Comparison of ENCODE assay signal across 1 cellular context in the genomic region with DNA sequence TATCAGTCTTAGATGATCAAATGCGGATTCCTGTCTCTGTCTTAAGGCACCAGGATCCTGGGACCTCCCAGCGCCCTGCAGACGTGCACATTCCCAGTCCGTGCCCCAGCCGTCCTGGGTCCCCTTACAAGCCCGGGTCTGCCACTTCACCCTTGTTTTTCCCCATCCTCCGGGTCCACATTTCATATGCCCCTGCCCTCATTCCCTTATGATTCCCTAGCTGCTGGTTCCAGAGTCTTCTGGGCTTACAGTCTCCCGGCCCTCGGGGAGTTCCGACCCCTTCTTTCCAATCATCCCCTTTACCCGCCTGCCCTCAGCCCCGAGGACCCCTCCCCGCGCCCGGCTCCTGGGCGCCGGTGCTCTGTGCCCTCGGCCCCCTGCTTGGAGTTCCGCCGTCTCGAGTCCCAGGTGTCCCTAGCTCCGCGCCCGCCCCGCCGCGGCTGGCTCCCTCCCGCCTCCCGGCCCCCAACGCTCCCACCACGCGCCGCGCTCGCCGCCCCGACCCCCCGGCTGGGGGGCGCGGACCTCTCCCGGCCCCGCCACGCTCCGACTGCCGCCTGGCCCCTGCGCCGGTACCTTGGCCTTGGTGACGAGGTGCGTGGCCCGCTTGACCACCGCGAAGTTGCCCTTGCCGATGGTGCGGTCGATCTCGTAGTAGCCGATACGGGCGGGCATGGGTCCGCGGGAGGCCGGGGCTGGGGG.
TF ChIP-seq lines count a peak whose summit lies in the region.

No MANE protein-coding gene starts in this region.

TF ChIP-seq in K562, 482 proteins besides CTCF, POLR2A, EP300 and RAD21 (continued from another document and continues in another):
- no peak for TF ChIP-seq ATF6 (CRISPR knock-in tag; IDR thresholded peaks at IDR 0.05)
- no peak for TF ChIP-seq POLR2AphosphoS2 (IDR thresholded peaks at IDR 0.05; ENCODE audit: low read length)
- TF ChIP-seq CHD2 (IDR thresholded peaks at IDR 0.05; ENCODE audit: low read depth, low read length): no peak
- TF ChIP-seq, protein P1, sequence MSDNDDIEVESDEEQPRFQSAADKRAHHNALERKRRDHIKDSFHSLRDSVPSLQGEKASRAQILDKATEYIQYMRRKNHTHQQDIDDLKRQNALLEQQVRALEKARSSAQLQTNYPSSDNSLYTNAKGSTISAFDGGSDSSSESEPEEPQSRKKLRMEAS (CRISPR knock-in tag; IDR thresholded peaks at IDR 0.05): no peak
- TF ChIP-seq MAZ (CRISPR knock-in tag; conservative IDR thresholded peaks at IDR 0.05 in 1 of 2, IDR thresholded peaks at IDR 0.05 in 1 of 2): peak in 1 of 2 experiments; percentile 17; a peak in 2 of 4 replicates
- TF ChIP-seq, protein P2, sequence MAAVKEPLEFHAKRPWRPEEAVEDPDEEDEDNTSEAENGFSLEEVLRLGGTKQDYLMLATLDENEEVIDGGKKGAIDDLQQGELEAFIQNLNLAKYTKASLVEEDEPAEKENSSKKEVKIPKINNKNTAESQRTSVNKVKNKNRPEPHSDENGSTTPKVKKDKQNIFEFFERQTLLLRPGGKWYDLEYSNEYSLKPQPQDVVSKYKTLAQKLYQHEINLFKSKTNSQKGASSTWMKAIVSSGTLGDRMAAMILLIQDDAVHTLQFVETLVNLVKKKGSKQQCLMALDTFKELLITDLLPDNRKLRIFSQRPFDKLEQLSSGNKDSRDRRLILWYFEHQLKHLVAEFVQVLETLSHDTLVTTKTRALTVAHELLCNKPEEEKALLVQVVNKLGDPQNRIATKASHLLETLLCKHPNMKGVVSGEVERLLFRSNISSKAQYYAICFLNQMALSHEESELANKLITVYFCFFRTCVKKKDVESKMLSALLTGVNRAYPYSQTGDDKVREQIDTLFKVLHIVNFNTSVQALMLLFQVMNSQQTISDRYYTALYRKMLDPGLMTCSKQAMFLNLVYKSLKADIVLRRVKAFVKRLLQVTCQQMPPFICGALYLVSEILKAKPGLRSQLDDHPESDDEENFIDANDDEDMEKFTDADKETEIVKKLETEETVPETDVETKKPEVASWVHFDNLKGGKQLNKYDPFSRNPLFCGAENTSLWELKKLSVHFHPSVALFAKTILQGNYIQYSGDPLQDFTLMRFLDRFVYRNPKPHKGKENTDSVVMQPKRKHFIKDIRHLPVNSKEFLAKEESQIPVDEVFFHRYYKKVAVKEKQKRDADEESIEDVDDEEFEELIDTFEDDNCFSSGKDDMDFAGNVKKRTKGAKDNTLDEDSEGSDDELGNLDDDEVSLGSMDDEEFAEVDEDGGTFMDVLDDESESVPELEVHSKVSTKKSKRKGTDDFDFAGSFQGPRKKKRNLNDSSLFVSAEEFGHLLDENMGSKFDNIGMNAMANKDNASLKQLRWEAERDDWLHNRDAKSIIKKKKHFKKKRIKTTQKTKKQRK (IDR thresholded peaks at IDR 0.05; ENCODE audit: borderline replicate concordance, low read depth, low read length): no peak
- TF ChIP-seq MYC (IDR thresholded peaks at IDR 0.05; ENCODE audit: low read depth, low read length): 0 out of 2 replicates have a peak, but pooled peaks have one; percentile 33
- no peak for TF ChIP-seq MYC (CRISPR knock-in tag; IDR thresholded peaks at IDR 0.05; ENCODE audit: borderline replicate concordance, low read depth)
- peak; percentile 83 for TF ChIP-seq RBBP5 (IDR thresholded peaks at IDR 0.05; ENCODE audit: borderline replicate concordance, insufficient read depth, low read length, poor library complexity, severe bottlenecking)
- TF ChIP-seq, protein P3, sequence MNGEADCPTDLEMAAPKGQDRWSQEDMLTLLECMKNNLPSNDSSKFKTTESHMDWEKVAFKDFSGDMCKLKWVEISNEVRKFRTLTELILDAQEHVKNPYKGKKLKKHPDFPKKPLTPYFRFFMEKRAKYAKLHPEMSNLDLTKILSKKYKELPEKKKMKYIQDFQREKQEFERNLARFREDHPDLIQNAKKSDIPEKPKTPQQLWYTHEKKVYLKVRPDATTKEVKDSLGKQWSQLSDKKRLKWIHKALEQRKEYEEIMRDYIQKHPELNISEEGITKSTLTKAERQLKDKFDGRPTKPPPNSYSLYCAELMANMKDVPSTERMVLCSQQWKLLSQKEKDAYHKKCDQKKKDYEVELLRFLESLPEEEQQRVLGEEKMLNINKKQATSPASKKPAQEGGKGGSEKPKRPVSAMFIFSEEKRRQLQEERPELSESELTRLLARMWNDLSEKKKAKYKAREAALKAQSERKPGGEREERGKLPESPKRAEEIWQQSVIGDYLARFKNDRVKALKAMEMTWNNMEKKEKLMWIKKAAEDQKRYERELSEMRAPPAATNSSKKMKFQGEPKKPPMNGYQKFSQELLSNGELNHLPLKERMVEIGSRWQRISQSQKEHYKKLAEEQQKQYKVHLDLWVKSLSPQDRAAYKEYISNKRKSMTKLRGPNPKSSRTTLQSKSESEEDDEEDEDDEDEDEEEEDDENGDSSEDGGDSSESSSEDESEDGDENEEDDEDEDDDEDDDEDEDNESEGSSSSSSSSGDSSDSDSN (IDR thresholded peaks at IDR 0.05; ENCODE audit: borderline replicate concordance in 1 of 2, low read depth in 2 of 2, low read length in 2 of 2): 0 out of 4 replicates have a peak, but pooled peaks have one; percentile 9 to 58
- TF ChIP-seq PATZ1 (CRISPR knock-in tag; IDR thresholded peaks at IDR 0.05; ENCODE audit: borderline replicate concordance): no peak
- TF ChIP-seq MED1 (CRISPR knock-in tag; IDR thresholded peaks at IDR 0.05; ENCODE audit: borderline replicate concordance): no peak
- TF ChIP-seq SETDB1 (IDR thresholded peaks at IDR 0.05; ENCODE audit: low read length): no peak
- no peak for TF ChIP-seq DDX20 (tag; IDR thresholded peaks at IDR 0.05; ENCODE audit: low read depth)
- no peak for TF ChIP-seq ZNF431 (CRISPR knock-in tag; IDR thresholded peaks at IDR 0.05)
- TF ChIP-seq GATAD2B (IDR thresholded peaks at IDR 0.05; ENCODE audit: borderline replicate concordance): peak; percentile 77; the same call in 1 of the 2 replicates
- no peak for TF ChIP-seq ZZZ3 (IDR thresholded peaks at IDR 0.05)
- 0 out of 4 replicates have a peak, but pooled peaks of 1 of the 2 experiments have one; percentile 4 for TF ChIP-seq SIN3A (IDR thresholded peaks at IDR 0.05; ENCODE audit: borderline replicate concordance in 2 of 2, control insufficient read depth in 1 of 2, low read depth in 2 of 2, low read length in 2 of 2)
- TF ChIP-seq ADNP (tag; IDR thresholded peaks at IDR 0.05): no peak
- no peak for TF ChIP-seq SMAD3 (CRISPR knock-in tag; conservative IDR thresholded peaks at IDR 0.05)
- TF ChIP-seq, protein P4, sequence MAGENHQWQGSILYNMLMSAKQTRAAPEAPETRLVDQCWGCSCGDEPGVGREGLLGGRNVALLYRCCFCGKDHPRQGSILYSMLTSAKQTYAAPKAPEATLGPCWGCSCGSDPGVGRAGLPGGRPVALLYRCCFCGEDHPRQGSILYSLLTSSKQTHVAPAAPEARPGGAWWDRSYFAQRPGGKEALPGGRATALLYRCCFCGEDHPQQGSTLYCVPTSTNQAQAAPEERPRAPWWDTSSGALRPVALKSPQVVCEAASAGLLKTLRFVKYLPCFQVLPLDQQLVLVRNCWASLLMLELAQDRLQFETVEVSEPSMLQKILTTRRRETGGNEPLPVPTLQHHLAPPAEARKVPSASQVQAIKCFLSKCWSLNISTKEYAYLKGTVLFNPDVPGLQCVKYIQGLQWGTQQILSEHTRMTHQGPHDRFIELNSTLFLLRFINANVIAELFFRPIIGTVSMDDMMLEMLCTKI (IDR thresholded peaks at IDR 0.05; ENCODE audit: partially characterized antibody): no peak
- peak; percentile 27 for TF ChIP-seq CCNT2 (IDR thresholded peaks at IDR 0.05; ENCODE audit: borderline replicate concordance, extremely low read depth, insufficient read length, low read depth, low read length)
- TF ChIP-seq MAFK (IDR thresholded peaks at IDR 0.05; ENCODE audit: low read length): no peak
- TF ChIP-seq TSHZ1 (CRISPR knock-in tag; IDR thresholded peaks at IDR 0.05): no peak
- no peak for TF ChIP-seq ZNF217 (CRISPR knock-in tag; IDR thresholded peaks at IDR 0.05)
- TF ChIP-seq SAP30 (IDR thresholded peaks at IDR 0.05; ENCODE audit: borderline replicate concordance, insufficient read depth, low read depth, low read length, poor library complexity, severe bottlenecking): peak; percentile 40
- TF ChIP-seq, protein P5, sequence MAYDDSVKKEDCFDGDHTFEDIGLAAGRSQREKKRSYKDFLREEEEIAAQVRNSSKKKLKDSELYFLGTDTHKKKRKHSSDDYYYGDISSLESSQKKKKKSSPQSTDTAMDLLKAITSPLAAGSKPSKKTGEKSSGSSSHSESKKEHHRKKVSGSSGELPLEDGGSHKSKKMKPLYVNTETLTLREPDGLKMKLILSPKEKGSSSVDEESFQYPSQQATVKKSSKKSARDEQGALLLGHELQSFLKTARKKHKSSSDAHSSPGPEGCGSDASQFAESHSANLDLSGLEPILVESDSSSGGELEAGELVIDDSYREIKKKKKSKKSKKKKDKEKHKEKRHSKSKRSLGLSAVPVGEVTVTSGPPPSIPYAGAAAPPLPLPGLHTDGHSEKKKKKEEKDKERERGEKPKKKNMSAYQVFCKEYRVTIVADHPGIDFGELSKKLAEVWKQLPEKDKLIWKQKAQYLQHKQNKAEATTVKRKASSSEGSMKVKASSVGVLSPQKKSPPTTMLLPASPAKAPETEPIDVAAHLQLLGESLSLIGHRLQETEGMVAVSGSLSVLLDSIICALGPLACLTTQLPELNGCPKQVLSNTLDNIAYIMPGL (CRISPR knock-in tag; IDR thresholded peaks at IDR 0.05): no peak; the same call in 1 of the 2 replicates
- peak; percentile 73 for TF ChIP-seq ZBTB7A (IDR thresholded peaks at IDR 0.05; ENCODE audit: borderline replicate concordance, control insufficient read depth, low read depth, low read length)
- TF ChIP-seq, protein P6, sequence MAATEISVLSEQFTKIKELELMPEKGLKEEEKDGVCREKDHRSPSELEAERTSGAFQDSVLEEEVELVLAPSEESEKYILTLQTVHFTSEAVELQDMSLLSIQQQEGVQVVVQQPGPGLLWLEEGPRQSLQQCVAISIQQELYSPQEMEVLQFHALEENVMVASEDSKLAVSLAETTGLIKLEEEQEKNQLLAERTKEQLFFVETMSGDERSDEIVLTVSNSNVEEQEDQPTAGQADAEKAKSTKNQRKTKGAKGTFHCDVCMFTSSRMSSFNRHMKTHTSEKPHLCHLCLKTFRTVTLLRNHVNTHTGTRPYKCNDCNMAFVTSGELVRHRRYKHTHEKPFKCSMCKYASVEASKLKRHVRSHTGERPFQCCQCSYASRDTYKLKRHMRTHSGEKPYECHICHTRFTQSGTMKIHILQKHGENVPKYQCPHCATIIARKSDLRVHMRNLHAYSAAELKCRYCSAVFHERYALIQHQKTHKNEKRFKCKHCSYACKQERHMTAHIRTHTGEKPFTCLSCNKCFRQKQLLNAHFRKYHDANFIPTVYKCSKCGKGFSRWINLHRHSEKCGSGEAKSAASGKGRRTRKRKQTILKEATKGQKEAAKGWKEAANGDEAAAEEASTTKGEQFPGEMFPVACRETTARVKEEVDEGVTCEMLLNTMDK (IDR thresholded peaks at IDR 0.05; ENCODE audit: borderline replicate concordance, insufficient read depth, low read depth, low read length, poor library complexity, severe bottlenecking): no peak
- TF ChIP-seq RB1 (IDR thresholded peaks at IDR 0.05; ENCODE audit: low read depth): peak; percentile 64; the same call in 1 of the 2 replicates
- 0 out of 4 replicates have a peak, but pooled peaks of 1 of the 2 experiments have one; percentile 37 for TF ChIP-seq TEAD1 (CRISPR knock-in tag; IDR thresholded peaks at IDR 0.05)
- TF ChIP-seq CBX8 (IDR thresholded peaks at IDR 0.05; ENCODE audit: borderline replicate concordance, extremely low read depth, low read depth, low read length, poor library complexity, severe bottlenecking): no peak
- TF ChIP-seq CREM (IDR thresholded peaks at IDR 0.05; ENCODE audit: low read depth): 0 out of 2 replicates have a peak, but pooled peaks have one; percentile 5
- TF ChIP-seq ZNF408 (CRISPR knock-in tag; IDR thresholded peaks at IDR 0.05; ENCODE audit: low read depth): no peak
